1 cellular context compared by ENCODE assay signal in the genomic region with DNA sequence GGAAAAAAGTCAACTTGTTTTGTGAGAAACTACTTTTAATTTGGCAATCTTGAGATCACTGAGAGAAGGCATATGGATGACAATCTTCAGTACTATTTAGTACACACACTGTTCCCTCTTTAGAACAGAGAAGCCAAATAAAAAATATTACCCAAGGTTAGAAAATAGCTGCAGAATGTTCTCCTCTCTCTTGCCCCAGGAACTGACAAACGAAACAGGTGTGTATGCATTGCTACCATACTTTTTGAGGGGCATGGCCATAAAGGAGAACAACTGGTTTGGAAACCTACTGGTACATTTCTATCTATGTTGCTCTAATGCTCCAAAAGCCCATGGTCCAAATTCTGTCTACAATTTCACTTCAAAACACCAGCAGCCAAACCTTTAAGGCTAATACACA.
TF ChIP-seq lines count a peak whose summit lies in the region.

No MANE protein-coding gene starts in this region.

TF ChIP-seq in HepG2, 621 proteins besides CTCF, POLR2A, EP300 and RAD21:
- TF ChIP-seq SIN3A (IDR thresholded peaks at IDR 0.05; ENCODE audit: borderline replicate concordance, low read depth, low read length) (no peak), RBFOX2 (IDR thresholded peaks at IDR 0.05; ENCODE audit: low read depth, low read length) (peak; percentile 63)
TF ChIP-seq in HepG2: peak in this region for 1.
